8 cellular contexts compared by ENCODE assay signal in the genomic region with DNA sequence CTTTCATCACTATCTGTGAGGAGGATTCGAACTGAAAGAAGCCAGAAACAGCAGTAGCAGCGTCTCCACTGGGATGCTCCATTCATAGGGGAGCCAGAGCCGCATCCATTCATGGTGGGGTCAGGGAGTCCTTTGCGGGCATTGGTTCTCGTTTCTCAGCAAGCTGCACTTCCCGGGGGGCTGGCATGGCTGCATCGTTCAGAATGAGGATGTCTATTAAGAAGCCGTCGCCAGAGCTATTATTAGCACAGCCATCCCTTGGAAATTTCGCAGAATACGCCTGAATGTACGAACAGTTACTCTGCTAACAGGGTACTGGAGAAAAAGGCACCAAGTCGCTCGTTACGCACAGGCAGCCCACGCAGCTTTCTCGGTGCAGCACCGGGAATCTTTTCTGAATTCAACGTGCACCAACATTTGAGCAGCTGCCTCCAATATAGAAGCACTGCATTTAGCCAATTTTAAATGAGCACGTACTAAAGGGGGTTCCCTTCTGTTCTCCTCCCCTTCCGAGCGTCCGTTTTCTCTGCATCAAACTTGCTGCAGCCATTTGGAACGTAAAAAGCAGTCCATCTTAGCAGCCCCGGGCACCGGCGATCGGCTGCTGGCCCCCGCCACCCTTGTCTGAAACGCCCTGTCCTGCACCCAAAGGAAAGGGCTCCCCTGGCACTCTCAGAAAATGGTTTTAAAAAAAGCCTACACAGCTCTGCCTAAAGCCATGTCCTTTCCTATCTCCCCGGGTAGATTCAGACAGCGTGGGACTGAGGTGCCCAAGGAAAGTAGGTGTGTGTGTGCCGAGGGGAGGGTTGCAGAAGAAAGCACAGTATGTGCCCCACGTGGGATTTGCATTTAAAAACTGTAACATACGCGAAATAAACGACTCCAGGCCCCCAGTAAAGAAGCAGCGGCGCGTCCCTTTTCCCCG.
A peak's percentile ranks its signal among the peaks of the same experiment; 100 is the strongest.
DNase-seq lines count a peak whose midpoint lies in the region; FAIRE-seq and TF ChIP-seq lines count a peak whose summit lies in the region.

No MANE protein-coding gene starts in this region.

- peaks cover 5% of the 10 kb centered on the region for H4K20me1 ChIP-seq in astrocyte (ENCODE audit: insufficient read depth, low read length)

- H3K27ac Mint-ChIP-seq in astrocyte (ENCODE audit: unreplicated experiment), result peak overlapping the region; percentile 82

- no peaks in the 10 kb centered on the region for H3K27me3 ChIP-seq in astrocyte (ENCODE audit: insufficient read depth, low read length)
- peaks cover 44% of the 10 kb centered on the region for H3K27me3 ChIP-seq in iPS-20b (ENCODE audit: insufficient read depth, low read length)
- H3K27me3 ChIP-seq in small intestine (ENCODE audit: control insufficient read depth in 2 of 2, insufficient read depth in 2 of 2, low read length in 2 of 2), result peaks cover 4 to 17% of the 10 kb centered on the region in 2 donors

- H3K27ac ChIP-seq in astrocyte (ENCODE audit: low read depth, low read length), result peak overlapping the region; percentile 90
- H3K27ac ChIP-seq in iPS-20b (ENCODE audit: low read length), result no peak overlapping the region
- peak overlapping the region in 1 of 2 donors; percentile 15 for H3K27ac ChIP-seq in small intestine (ENCODE audit: low read depth in 1 of 2, low read length in 1 of 2)

- peak overlapping the region; percentile 95 for H3K9ac ChIP-seq in astrocyte (ENCODE audit: low read length)
- H3K9ac ChIP-seq in iPS-20b (ENCODE audit: low read depth, low read length), result peak overlapping the region; percentile 86; the same call in 1 of the 2 replicates

- H3K9me3 Mint-ChIP-seq in astrocyte (ENCODE audit: unreplicated experiment), result no peaks in the 10 kb centered on the region

- H3K4me1 ChIP-seq in astrocyte (ENCODE audit: insufficient read depth, low read length), result peaks cover 36% of the 10 kb centered on the region
- H3K4me1 ChIP-seq in iPS-20b (ENCODE audit: insufficient read depth, low read length), result peaks cover 14% of the 10 kb centered on the region
- no peaks in the 10 kb centered on the region for H3K4me1 ChIP-seq in small intestine (ENCODE audit: control insufficient read depth in 2 of 2, insufficient read depth in 1 of 2, low read depth in 1 of 2, low read length in 1 of 2)

- peak overlapping the region; percentile 97 for H3K4me2 ChIP-seq in astrocyte (ENCODE audit: low read length)

- TF ChIP-seq CTCF in astrocyte (IDR thresholded peaks at IDR 0.05; ENCODE audit: insufficient read depth, low read depth, low read length), result no peak

- H3K79me2 ChIP-seq in astrocyte (ENCODE audit: insufficient read depth, low read length), result peaks cover 58% of the 10 kb centered on the region

- H3K4me1 Mint-ChIP-seq in astrocyte (ENCODE audit: low read depth, unreplicated experiment), result peaks cover 32% of the 10 kb centered on the region

- H3K36me3 Mint-ChIP-seq in astrocyte (ENCODE audit: low read depth, unreplicated experiment), result peaks cover 6% of the 10 kb centered on the region

- peak overlapping the region; percentile 94 for H3K4me3 Mint-ChIP-seq in astrocyte (ENCODE audit: unreplicated experiment)

- no peaks in the 10 kb centered on the region for H3K27me3 Mint-ChIP-seq in astrocyte (ENCODE audit: low read depth, unreplicated experiment)

- H3K9me3 ChIP-seq in astrocyte (ENCODE audit: insufficient read depth, low read depth, low read length) (no peaks in the 10 kb centered on the region), iPS-20b (ENCODE audit: insufficient read depth, low read depth, low read length) (no peaks in the 10 kb centered on the region), small intestine (ENCODE audit: control insufficient read depth, low read depth) (no peaks in the 10 kb centered on the region)

- 8 to 15% (median 15%) methylated on average over 41 of the region's 41 CpGs for WGBS in small intestine, 3 donors

- DNase-seq in stimulated activated CD4-positive, alpha-beta T cell treated with anti-CD3 and anti-CD28 coated beads, Interleukin-15, amount 100 ng/mL, for 24 hours, result peak; percentile 18
- no peak for DNase-seq in stimulated activated CD4-positive, alpha-beta T cell treated with anti-CD3 and anti-CD28 coated beads, Interleukin-2, amount 100 ng/mL, for 48 hours
- DNase-seq in astrocyte (ENCODE audit: low read depth), result peak; percentile 51
- no peak for DNase-seq in small intestine
- no peak for DNase-seq in NK-92 (lab: John Stamatoyannopoulos, UW; ENCODE audit: unreplicated experiment)
- DNase-seq in NCI-H2107 treated with DMSO at 0.1 percent for 48 hours (lab: John Stamatoyannopoulos, UW; ENCODE audit: unreplicated experiment), result no peak
- no peak for DNase-seq in NCI-H774 (lab: John Stamatoyannopoulos, UW)

- H3K36me3 ChIP-seq in astrocyte (ENCODE audit: insufficient read depth, low read length) (no peaks in the 10 kb centered on the region), iPS-20b (ENCODE audit: insufficient read depth, low read depth, low read length) (no peaks in the 10 kb centered on the region), small intestine (ENCODE audit: control insufficient read depth in 2 of 2, insufficient read depth in 2 of 2, low read length in 2 of 2) (no peaks in the 10 kb centered on the region)

- FAIRE-seq in astrocyte (lab: Jason Lieb, UNC), result no peak
- no peak for FAIRE-seq in small intestine (lab: Jason Lieb, UNC)

- H3K4me3 ChIP-seq in astrocyte (ENCODE audit: insufficient read depth, low read depth, low read length) (peak overlapping the region; percentile 91), iPS-20b (ENCODE audit: low read length) (peak overlapping the region; percentile 76), small intestine (ENCODE audit: low read depth in 1 of 2, low read length in 2 of 2) (peak overlapping the region; percentile 31 to 33)

- H2AFZ ChIP-seq in astrocyte (ENCODE audit: low read depth, low read length), result peak overlapping the region; percentile 55

Comparison
In these comparisons a context has a peak if more than half of its experiments do, and no peak if none do; other contexts are left out.
1. DNase-seq: peak in stimulated activated CD4-positive, alpha-beta T cell treated with anti-CD3 and anti-CD28 coated beads, Interleukin-15, amount 100 ng/mL, for 24 hours (single experiment) and astrocyte (single experiment); none in stimulated activated CD4-positive, alpha-beta T cell treated with anti-CD3 and anti-CD28 coated beads, Interleukin-2, amount 100 ng/mL, for 48 hours (0 of 2), small intestine (single experiment), NK-92 (single experiment), NCI-H2107 treated with DMSO at 0.1 percent for 48 hours (single experiment) and NCI-H774 (single experiment).
2. H3K4me3 ChIP-seq: peak in every context shown above with its lines; median percentile 91 in astrocyte; 76 in iPS-20b; 32 in small intestine.